30 cellular contexts compared by ENCODE assay signal in genomic region chr6:70380771-70381435, GRCh38.
"Had no signal": no experiment of that assay in that cellular context is flagged by ENCODE, and none has a peak within 500 bp of the region (broad histone marks: within the 10 kb centered on the region; RNA-seq: fewer than 3 reads in every experiment).

No MANE protein-coding gene starts in this region.

- H3K27ac Mint-ChIP-seq: activated CD4-positive, alpha-beta memory T cell treated with anti-CD3 and anti-CD28 coated beads for 36 hours; activated CD4-positive, alpha-beta T cell treated with anti-CD3 and anti-CD28 coated beads for 36 hours; activated CD4-positive, alpha-beta T cell treated with anti-CD3 and anti-CD28 coated beads, Interleukin-2, amount 10 ng/mL, durations not matched to agents 24 days and 14 days; activated CD8-positive, alpha-beta memory T cell treated with anti-CD3 and anti-CD28 coated beads, Interleukin-2, amount 10 ng/mL, durations not matched to agents 7 days and 5 days; activated CD8-positive, alpha-beta T cell treated with anti-CD3 and anti-CD28 coated beads, Interleukin-2, amount 10 ng/mL, durations not matched to agents 7 days and 5 days; activated naive CD4-positive, alpha-beta T cell treated with anti-CD3 and anti-CD28 coated beads for 36 hours; activated naive CD4-positive, alpha-beta T cell treated with anti-CD3 and anti-CD28 coated beads, Interleukin-2, amount 50 U/mL, for 24 hours; activated naive CD8-positive, alpha-beta T cell treated with anti-CD3 and anti-CD28 coated beads for 36 hours; activated naive CD8-positive, alpha-beta T cell treated with anti-CD3 and anti-CD28 coated beads, Interleukin-2, amount 50 U/mL, for 24 hours; activated T-helper 1 cell treated with anti-CD3 and anti-CD28 coated beads, Interleukin-12 subunit alpha, Interleukin-12 subunit beta, Interleukin-2, Interleukin-4 antibody, amounts not matched to agents 30 ng/mL and 10 ng/mL and 1 ng/mL, durations not matched to agents 14 hours and 24 hours and 36 hours; activated T-helper 2 cell treated with anti-CD3 and anti-CD28 coated beads, Interferon-gamma antibody, Interleukin-2, Interleukin-4, amounts not matched to agents 10 μg/mL and 5 μg/mL and 100 μg/mL, durations not matched to agents 14 hours and 24 hours and 36 hours had no signal

- H3K4me3 Mint-ChIP-seq: activated CD4-positive, alpha-beta memory T cell treated with anti-CD3 and anti-CD28 coated beads for 36 hours; activated CD4-positive, alpha-beta T cell treated with anti-CD3 and anti-CD28 coated beads for 36 hours; activated CD4-positive, alpha-beta T cell treated with anti-CD3 and anti-CD28 coated beads, Interleukin-2, amount 10 ng/mL, durations not matched to agents 24 days and 14 days; activated CD8-positive, alpha-beta memory T cell treated with anti-CD3 and anti-CD28 coated beads, Interleukin-2, amount 10 ng/mL, durations not matched to agents 7 days and 5 days; activated CD8-positive, alpha-beta T cell treated with anti-CD3 and anti-CD28 coated beads, Interleukin-2, amount 10 ng/mL, durations not matched to agents 7 days and 5 days; activated naive CD4-positive, alpha-beta T cell treated with anti-CD3 and anti-CD28 coated beads for 36 hours; activated naive CD4-positive, alpha-beta T cell treated with anti-CD3 and anti-CD28 coated beads, Interleukin-2, amount 50 U/mL, for 24 hours; activated naive CD8-positive, alpha-beta T cell treated with anti-CD3 and anti-CD28 coated beads for 36 hours; activated naive CD8-positive, alpha-beta T cell treated with anti-CD3 and anti-CD28 coated beads, Interleukin-2, amount 50 U/mL, for 24 hours; activated T-helper 1 cell treated with anti-CD3 and anti-CD28 coated beads, Interleukin-12 subunit alpha, Interleukin-12 subunit beta, Interleukin-2, Interleukin-4 antibody, amounts not matched to agents 30 ng/mL and 10 ng/mL and 1 ng/mL, durations not matched to agents 14 hours and 24 hours and 36 hours had no signal

- H3K4me1 Mint-ChIP-seq: activated CD4-positive, alpha-beta T cell treated with anti-CD3 and anti-CD28 coated beads for 36 hours; activated CD4-positive, alpha-beta T cell treated with anti-CD3 and anti-CD28 coated beads, Interleukin-2, amount 10 ng/mL, durations not matched to agents 24 days and 14 days; activated CD8-positive, alpha-beta memory T cell treated with anti-CD3 and anti-CD28 coated beads, Interleukin-2, amount 10 ng/mL, durations not matched to agents 7 days and 5 days; activated naive CD4-positive, alpha-beta T cell treated with anti-CD3 and anti-CD28 coated beads, Interleukin-2, amount 50 U/mL, for 24 hours; activated naive CD8-positive, alpha-beta T cell treated with anti-CD3 and anti-CD28 coated beads for 36 hours; activated naive CD8-positive, alpha-beta T cell treated with anti-CD3 and anti-CD28 coated beads, Interleukin-2, amount 50 U/mL, for 24 hours had no signal

- H3K27me3 ChIP-seq: adrenal gland, body of pancreas had no signal

- H3K9me3 ChIP-seq: adrenal gland, body of pancreas had no signal

- H3K36me3 Mint-ChIP-seq: activated CD4-positive, alpha-beta memory T cell treated with anti-CD3 and anti-CD28 coated beads for 36 hours; activated CD8-positive, alpha-beta memory T cell treated with anti-CD3 and anti-CD28 coated beads, Interleukin-2, amount 10 ng/mL, durations not matched to agents 7 days and 5 days; activated naive CD4-positive, alpha-beta T cell treated with anti-CD3 and anti-CD28 coated beads, Interleukin-2, amount 50 U/mL, for 24 hours; activated naive CD8-positive, alpha-beta T cell treated with anti-CD3 and anti-CD28 coated beads for 36 hours had no signal

- H3K4me1 ChIP-seq: adrenal gland, body of pancreas had no signal

- H3K36me3 ChIP-seq: adrenal gland had no signal

- H3K27ac ChIP-seq: adrenal gland, body of pancreas had no signal

- H3K9me3 Mint-ChIP-seq: activated CD4-positive, alpha-beta memory T cell treated with anti-CD3 and anti-CD28 coated beads for 36 hours; activated CD4-positive, alpha-beta T cell treated with anti-CD3 and anti-CD28 coated beads, Interleukin-2, amount 10 ng/mL, durations not matched to agents 24 days and 14 days; activated naive CD4-positive, alpha-beta T cell treated with anti-CD3 and anti-CD28 coated beads for 36 hours; activated naive CD4-positive, alpha-beta T cell treated with anti-CD3 and anti-CD28 coated beads, Interleukin-2, amount 50 U/mL, for 24 hours; activated naive CD8-positive, alpha-beta T cell treated with anti-CD3 and anti-CD28 coated beads, Interleukin-2, amount 50 U/mL, for 24 hours; activated T-helper 1 cell treated with anti-CD3 and anti-CD28 coated beads, Interleukin-12 subunit alpha, Interleukin-12 subunit beta, Interleukin-2, Interleukin-4 antibody, amounts not matched to agents 30 ng/mL and 10 ng/mL and 1 ng/mL, durations not matched to agents 14 hours and 24 hours and 36 hours; activated T-helper 2 cell treated with anti-CD3 and anti-CD28 coated beads, Interferon-gamma antibody, Interleukin-2, Interleukin-4, amounts not matched to agents 10 μg/mL and 5 μg/mL and 100 μg/mL, durations not matched to agents 14 hours and 24 hours and 36 hours had no signal

- FAIRE-seq: colon, frontal cortex had no signal

- ATAC-seq: activated CD4-positive, alpha-beta T cell treated with anti-CD3 and anti-CD28 coated beads for 36 hours; activated CD8-positive, alpha-beta memory T cell treated with anti-CD3 and anti-CD28 coated beads, Interleukin-2, amount 10 ng/mL, durations not matched to agents 7 days and 5 days; activated CD8-positive, alpha-beta T cell treated with anti-CD3 and anti-CD28 coated beads, Interleukin-2, amount 10 ng/mL, durations not matched to agents 7 days and 5 days; activated naive CD8-positive, alpha-beta T cell treated with anti-CD3 and anti-CD28 coated beads, Interleukin-2, amount 50 U/mL, for 24 hours; body of pancreas; esophagus mucosa had no signal

- DNase-seq: activated CD4-positive, alpha-beta memory T cell treated with anti-CD3 and anti-CD28 coated beads for 36 hours; activated CD4-positive, alpha-beta T cell treated with anti-CD3 and anti-CD28 coated beads for 36 hours; activated CD4-positive, alpha-beta T cell treated with anti-CD3 and anti-CD28 coated beads, Interleukin-2, amount 10 ng/mL, durations not matched to agents 24 days and 14 days; activated CD4-positive, CD25-positive, alpha-beta regulatory T cell; activated CD4-positive, CD25-positive, alpha-beta regulatory T cell treated with anti-CD3 and anti-CD28 coated beads, Interleukin-2, amount 50 U/mL, for 72 hours; activated CD8-positive, alpha-beta memory T cell treated with anti-CD3 and anti-CD28 coated beads, Interleukin-2, amount 10 ng/mL, durations not matched to agents 7 days and 5 days; activated CD8-positive, alpha-beta memory T cell treated with anti-CD3 and anti-CD28 coated beads, Interleukin-2, amount 50 U/mL, for 4 hours; activated CD8-positive, alpha-beta T cell treated with anti-CD3 and anti-CD28 coated beads, Interleukin-2, amount 10 ng/mL, durations not matched to agents 7 days and 5 days; activated effector memory CD4-positive, alpha-beta T cell treated with anti-CD3 and anti-CD28 coated beads, Interleukin-2, amount 50 U/mL, for 16 hours; activated naive CD4-positive, alpha-beta T cell treated with anti-CD3 and anti-CD28 coated beads for 36 hours; activated naive CD8-positive, alpha-beta T cell treated with anti-CD3 and anti-CD28 coated beads for 36 hours; activated naive CD8-positive, alpha-beta T cell treated with anti-CD3 and anti-CD28 coated beads, Interleukin-2, amount 50 U/mL, for 24 hours; activated T-cell treated with anti-CD3 and anti-CD28 coated beads, Interleukin-2, amount 50 U/mL, for 1 hour; activated T-cell treated with anti-CD3 and anti-CD28 coated beads, Interleukin-2, amount 50 U/mL, for 48 hours; adrenal gland; amygdala; aorta; body of pancreas; caudate nucleus; cortex of kidney; dermis blood vessel endothelial cell; effector CD4-positive, alpha-beta T cell; foreskin fibroblast; head of caudate nucleus had no signal

- H3K4me3 ChIP-seq: adrenal gland, body of pancreas had no signal
